ENCODE assay signal across 27 cellular contexts in genomic region chr12:87216436-87216835, GRCh38.
DNase-seq lines count a peak whose midpoint lies in the region; ATAC-seq, FAIRE-seq and TF ChIP-seq lines count a peak whose summit lies in the region.
"Had no signal": no experiment of that assay in that cellular context is flagged by ENCODE, and none has a peak within 500 bp of the region (broad histone marks: within the 10 kb centered on the region; RNA-seq: fewer than 3 reads in every experiment).

No MANE protein-coding gene starts in this region.

- intact Hi-C loops in sciatic nerve (cut with DNase I), result no loop called here

- H3K9me3 Mint-ChIP-seq in astrocyte (ENCODE audit: unreplicated experiment), result no peaks in the 10 kb centered on the region
- H3K9me3 Mint-ChIP-seq: activated B cell treated with CpG ODN at 0.5 μM for 24 hours, mesothelial cell of epicardium had no signal

- no peak overlapping the region for H3K27ac ChIP-seq in astrocyte (ENCODE audit: low read depth, low read length)
- H3K27ac ChIP-seq: epithelial cell of prostate, parathyroid adenoma, sigmoid colon, suprapubic skin, uterus had no signal

- H3K36me3 Mint-ChIP-seq in astrocyte (ENCODE audit: low read depth, unreplicated experiment), result no peaks in the 10 kb centered on the region
- H3K36me3 Mint-ChIP-seq: CD8-positive, alpha-beta memory T cell; mesothelial cell of epicardium; natural killer cell treated with Interleukin-12 subunit alpha and Interleukin-12 subunit beta and Interleukin-15 and Interleukin-18, amount 100 ng/mL, for 72 hours had no signal

- no peak overlapping the region for H2AFZ ChIP-seq in astrocyte (ENCODE audit: low read depth, low read length)
- H2AFZ ChIP-seq: parathyroid adenoma had no signal

- no peak overlapping the region for H3K4me3 ChIP-seq in astrocyte (ENCODE audit: insufficient read depth, low read depth, low read length)
- H3K4me3 ChIP-seq: sigmoid colon, suprapubic skin, uterus had no signal

- H3K36me3 ChIP-seq in astrocyte (ENCODE audit: insufficient read depth, low read length), result no peaks in the 10 kb centered on the region
- H3K36me3 ChIP-seq: sigmoid colon, suprapubic skin, uterus had no signal

- no peak overlapping the region for H3K4me2 ChIP-seq in astrocyte (ENCODE audit: low read length)

- H3K27me3 Mint-ChIP-seq in astrocyte (ENCODE audit: low read depth, unreplicated experiment), result no peaks in the 10 kb centered on the region
- H3K27me3 Mint-ChIP-seq: activated B cell treated with CpG ODN at 0.5 μM for 24 hours; CD8-positive, alpha-beta memory T cell; natural killer cell treated with Interleukin-12 subunit alpha and Interleukin-12 subunit beta and Interleukin-15 and Interleukin-18, amount 100 ng/mL, for 72 hours had no signal

- no peaks in the 10 kb centered on the region for H3K27me3 ChIP-seq in astrocyte (ENCODE audit: insufficient read depth, low read length)
- H3K27me3 ChIP-seq: sigmoid colon, suprapubic skin, uterus had no signal

- no peak for FAIRE-seq in astrocyte (lab: Jason Lieb, UNC)
- FAIRE-seq: GM12892 had no signal

- no peaks in the 10 kb centered on the region for H4K20me1 ChIP-seq in astrocyte (ENCODE audit: insufficient read depth, low read length)

- no peak overlapping the region for H3K27ac Mint-ChIP-seq in astrocyte (ENCODE audit: unreplicated experiment)
- H3K27ac Mint-ChIP-seq: activated B cell treated with CpG ODN at 0.5 μM for 24 hours; CD8-positive, alpha-beta memory T cell; mesothelial cell of epicardium; natural killer cell treated with Interleukin-12 subunit alpha and Interleukin-12 subunit beta and Interleukin-15 and Interleukin-18, amount 100 ng/mL, for 72 hours had no signal

- H3K4me1 ChIP-seq in astrocyte (ENCODE audit: insufficient read depth, low read length), result no peaks in the 10 kb centered on the region
- H3K4me1 ChIP-seq: parathyroid adenoma, sigmoid colon, suprapubic skin, uterus had no signal

- H3K4me1 Mint-ChIP-seq in astrocyte (ENCODE audit: low read depth, unreplicated experiment), result no peaks in the 10 kb centered on the region
- H3K4me1 Mint-ChIP-seq: activated B cell treated with CpG ODN at 0.5 μM for 24 hours; CD8-positive, alpha-beta memory T cell had no signal

- peak; percentile 97 for ATAC-seq in sciatic nerve
- no peak for ATAC-seq in HG02588 (IDR thresholded peaks at IDR 0.05; ENCODE audit: unreplicated experiment)
- ATAC-seq: left colon; natural killer cell treated with Interleukin-12 subunit alpha and Interleukin-12 subunit beta and Interleukin-15 and Interleukin-18, amount 100 ng/mL, for 72 hours; Right ventricle myocardium inferior had no signal

- no peaks in the 10 kb centered on the region for H3K9me3 ChIP-seq in astrocyte (ENCODE audit: insufficient read depth, low read depth, low read length)
- H3K9me3 ChIP-seq: sigmoid colon, suprapubic skin, uterus had no signal

- no peaks in the 10 kb centered on the region for H3K79me2 ChIP-seq in astrocyte (ENCODE audit: insufficient read depth, low read length)
- H3K79me2 ChIP-seq: parathyroid adenoma had no signal

- DNase-seq in EL (peak; percentile 0), astrocyte (ENCODE audit: low read depth) (peak; percentile 55), fibroblast of peridontal ligament (ENCODE audit: extremely low read depth) (peak; percentile 97), sciatic nerve (ENCODE audit: low spot score) (no peak), HK-2 (ENCODE audit: unreplicated experiment) (no peak), activated gamma-delta T cell (lab: John Stamatoyannopoulos, UW) (no peak), kidney tubule cell (ENCODE audit: low spot score) (no peak)
- DNase-seq: activated B cell treated with CpG ODN at 0.5 μM for 24 hours; activated CD4-positive, alpha-beta T cell treated with anti-CD3 and anti-CD28 coated beads, Interleukin-2, amount 50 U/mL, for 48 hours; activated effector memory CD4-positive, alpha-beta T cell treated with Interleukin-2 at 50 U/mL for 16 hours; caudate nucleus; CD8-positive, alpha-beta memory T cell; left colon; NCI-H1105 treated with DMSO at 0.1 percent for 48 hours; NCI-H2081; NCI-H345; NCI-H774; sigmoid colon; uterus had no signal

- H3K9ac ChIP-seq in astrocyte (ENCODE audit: low read length), result no peak overlapping the region
- H3K9ac ChIP-seq: parathyroid adenoma had no signal

- TF ChIP-seq CTCF in astrocyte (IDR thresholded peaks at IDR 0.05; ENCODE audit: insufficient read depth, low read depth, low read length), result no peak

- H3K4me3 Mint-ChIP-seq in astrocyte (ENCODE audit: unreplicated experiment), result no peak overlapping the region
- H3K4me3 Mint-ChIP-seq: activated B cell treated with CpG ODN at 0.5 μM for 24 hours; CD8-positive, alpha-beta memory T cell; mesothelial cell of epicardium; natural killer cell treated with Interleukin-12 subunit alpha and Interleukin-12 subunit beta and Interleukin-15 and Interleukin-18, amount 100 ng/mL, for 72 hours had no signal

Comparison
In these comparisons a context has a peak if more than half of its experiments do, and no peak if none do; other contexts are left out.
1. DNase-seq: peak in EL (single experiment), astrocyte (single experiment) and fibroblast of peridontal ligament (single experiment); none in sciatic nerve (single experiment), HK-2 (single experiment), activated gamma-delta T cell (single experiment) and kidney tubule cell (single experiment).